Comparison of ENCODE assay signal across 26 cellular contexts in the genomic region with DNA sequence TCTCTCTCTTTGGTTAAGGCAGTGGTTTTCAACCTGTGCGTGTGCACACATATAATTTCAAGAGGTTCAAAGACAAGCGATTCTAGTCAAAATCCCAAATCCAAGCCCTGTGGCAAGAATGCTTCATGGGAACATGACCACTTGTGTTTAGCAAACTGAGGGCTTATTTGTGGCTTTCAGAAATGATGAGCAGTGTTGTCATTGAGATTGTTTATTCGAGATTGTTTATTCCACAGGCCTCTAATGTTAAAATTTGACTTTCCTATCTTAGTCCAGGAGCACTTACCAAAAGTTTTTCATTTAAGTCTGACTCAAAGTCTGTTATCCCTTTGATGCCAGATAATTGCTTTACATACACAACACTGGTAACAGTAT.
"Had no signal": no experiment of that assay in that cellular context is flagged by ENCODE, and none has a peak within 500 bp of the region (broad histone marks: within the 10 kb centered on the region; RNA-seq: fewer than 3 reads in every experiment).

No MANE protein-coding gene starts in this region.

- H3K27me3 ChIP-seq: neural progenitor cell, ovary, right lobe of liver, sigmoid colon, stomach, thyroid gland, tibial nerve, upper lobe of left lung, vagina had no signal

- DNase-seq: occipital lobe; ovary; posterior cingulate gyrus; psoas muscle; right cardiac atrium; right lobe of liver; sigmoid colon; small intestine; stimulated activated CD4-positive, alpha-beta T cell treated with anti-CD3 and anti-CD28 coated beads, Interleukin-15, amount 100 ng/mL, for 24 hours; stimulated activated CD4-positive, alpha-beta T cell treated with anti-CD3 and anti-CD28 coated beads, Interleukin-2, amount 100 ng/mL, for 24 hours; stimulated activated CD4-positive, alpha-beta T cell treated with anti-CD3 and anti-CD28 coated beads, Interleukin-2, amount 100 ng/mL, for 48 hours; stimulated activated CD4-positive, alpha-beta T cell treated with anti-CD3 and anti-CD28 coated beads, Interleukin-4, amount 100 ng/mL, for 24 hours; stimulated activated naive B cell treated with anti-CD40 and anti-IgM and Interleukin-4, amounts not matched to agents 10 μg/mL and 1 μg/mL and 100 μg/mL, for 72 hours; stimulated activated naive CD4-positive, alpha-beta T cell treated with Interleukin-2 at 50 U/mL for 16 hours; stomach; upper lobe of left lung had no signal

- H3K4me3 Mint-ChIP-seq: nephron; neural progenitor cell; stimulated activated effector memory CD8-positive, alpha-beta T cell treated with anti-CD3 and anti-CD28 coated beads, Interleukin-12 subunit alpha, Interleukin-12 subunit beta, amount 100 ng/mL, for 72 hours; stimulated activated naive B cell treated with anti-CD40 and anti-IgM and Interleukin-4, amounts not matched to agents 10 μg/mL and 1 μg/mL and 100 μg/mL, for 72 hours; stimulated activated naive CD8-positive, alpha-beta T cell treated with anti-CD3 and anti-CD28 coated beads, Interleukin-15, Interleukin-2, amounts not matched to agents 100 ng/mL and 50 ng/mL, for 24 hours had no signal

- H3K4me1 ChIP-seq: neural progenitor cell, parathyroid adenoma, psoas muscle, right lobe of liver, tibial nerve, vagina had no signal

- H3K9ac ChIP-seq: neural progenitor cell, parathyroid adenoma had no signal

- ATAC-seq: psoas muscle; right cardiac atrium; stimulated activated effector memory CD8-positive, alpha-beta T cell treated with anti-CD3 and anti-CD28 coated beads, Interleukin-12 subunit alpha, Interleukin-12 subunit beta, amount 100 ng/mL, for 72 hours; stimulated activated naive B cell treated with anti-CD40 and anti-IgM and Interleukin-4, amounts not matched to agents 10 μg/mL and 1 μg/mL and 100 μg/mL, for 72 hours had no signal

- H3K36me3 ChIP-seq: neural progenitor cell, ovary, right lobe of liver, sigmoid colon, stomach, thoracic aorta, thyroid gland, tibial nerve, upper lobe of left lung, vagina had no signal

- H3K27ac ChIP-seq: neural progenitor cell, ovary, parathyroid adenoma, psoas muscle, right lobe of liver, sigmoid colon, stomach, thoracic aorta, thyroid gland, tibial nerve, upper lobe of left lung, vagina had no signal

- H3K36me3 Mint-ChIP-seq: neural progenitor cell; stimulated activated effector memory CD8-positive, alpha-beta T cell treated with anti-CD3 and anti-CD28 coated beads, Interleukin-12 subunit alpha, Interleukin-12 subunit beta, amount 100 ng/mL, for 72 hours; stimulated activated naive B cell treated with anti-CD40 and anti-IgM and Interleukin-4, amounts not matched to agents 10 μg/mL and 1 μg/mL and 100 μg/mL, for 72 hours had no signal

- H3K4me2 ChIP-seq: neural progenitor cell had no signal

- H3K79me2 ChIP-seq: parathyroid adenoma had no signal

- H3K27ac Mint-ChIP-seq: nephron; neural progenitor cell; progenitor cell of endocrine pancreas; stimulated activated effector memory CD8-positive, alpha-beta T cell treated with anti-CD3 and anti-CD28 coated beads, Interleukin-12 subunit alpha, Interleukin-12 subunit beta, amount 100 ng/mL, for 72 hours; stimulated activated naive B cell treated with anti-CD40 and anti-IgM and Interleukin-4, amounts not matched to agents 10 μg/mL and 1 μg/mL and 100 μg/mL, for 72 hours; stimulated activated naive CD8-positive, alpha-beta T cell treated with anti-CD3 and anti-CD28 coated beads, Interleukin-15, Interleukin-2, amounts not matched to agents 100 ng/mL and 50 ng/mL, for 24 hours had no signal

- H3K9me3 Mint-ChIP-seq: nephron; neural progenitor cell; stimulated activated effector memory CD8-positive, alpha-beta T cell treated with anti-CD3 and anti-CD28 coated beads, Interleukin-12 subunit alpha, Interleukin-12 subunit beta, amount 100 ng/mL, for 72 hours; stimulated activated naive B cell treated with anti-CD40 and anti-IgM and Interleukin-4, amounts not matched to agents 10 μg/mL and 1 μg/mL and 100 μg/mL, for 72 hours; stimulated activated naive CD8-positive, alpha-beta T cell treated with anti-CD3 and anti-CD28 coated beads, Interleukin-15, Interleukin-2, amounts not matched to agents 100 ng/mL and 50 ng/mL, for 24 hours had no signal

- H3K4me3 ChIP-seq: neural progenitor cell, ovary, psoas muscle, right lobe of liver, sigmoid colon, stomach, thoracic aorta, thyroid gland, tibial nerve, upper lobe of left lung, vagina had no signal

- H3K27me3 Mint-ChIP-seq: progenitor cell of endocrine pancreas had no signal
